In the genomic region with DNA sequence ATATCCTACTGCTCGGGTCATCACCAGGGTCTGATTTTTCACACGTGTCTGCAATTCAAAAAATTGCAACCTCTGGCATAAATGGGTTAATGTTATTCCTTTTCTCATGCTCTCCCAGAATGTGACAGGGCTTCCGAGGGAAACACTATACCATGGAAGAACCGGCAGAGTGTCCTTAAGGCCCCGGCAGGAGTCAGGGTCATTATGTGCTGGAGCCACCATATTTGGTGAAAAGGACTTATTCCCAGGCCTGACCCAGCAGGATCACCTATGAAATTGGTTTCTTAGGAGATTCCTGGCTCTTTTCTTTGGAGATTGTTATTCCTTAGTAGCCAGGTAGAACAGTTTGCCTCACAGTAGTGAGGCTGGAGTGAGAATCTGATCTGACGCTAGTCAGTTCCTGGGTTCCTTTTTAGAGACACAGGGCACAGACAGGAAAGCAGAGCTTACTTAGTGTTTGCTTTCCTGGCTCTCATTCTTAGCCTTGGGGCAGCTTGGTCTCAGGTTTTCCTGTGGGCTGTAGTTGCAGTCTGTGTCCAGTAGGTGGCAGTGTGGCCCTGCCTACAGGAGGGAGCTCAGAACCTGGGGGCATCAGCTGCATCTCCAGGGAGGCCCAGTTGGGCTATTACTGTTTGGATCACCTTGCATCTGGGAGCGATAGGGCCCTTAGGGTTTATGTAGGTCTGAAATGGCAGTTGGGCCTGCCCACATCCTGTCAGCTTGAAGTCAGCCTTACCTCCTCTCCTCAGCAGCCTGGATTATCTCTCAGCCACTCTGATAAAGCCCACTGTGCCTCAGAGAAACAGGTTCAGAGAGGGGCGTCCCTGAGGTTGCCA, we compare ENCODE assay signal across 8 cellular contexts. TPM values are rescaled to one million over a fixed set of nuclear protein-coding genes. Genes with fewer than 3 reads are reported as not detected.
A peak's percentile ranks its signal among the peaks of the same experiment; 100 is the strongest.
DNase-seq lines count a peak whose midpoint lies in the region; ATAC-seq and TF ChIP-seq lines count a peak whose summit lies in the region.

No MANE protein-coding gene starts in this region.

- H3F3A ChIP-seq in GM23338 (replicated peaks; ENCODE audit: low read depth), result peaks cover 45% of the 10 kb centered on the region

- H3K4me3 ChIP-seq in GM23338 (no peak overlapping the region), colonic mucosa (no peak overlapping the region), right lobe of liver (no peak overlapping the region)

- no peak overlapping the region; the same call in 1 of the 2 replicates for H3K27ac Mint-ChIP-seq in GM23338

- H3K9me3 ChIP-seq in colonic mucosa, result no peaks in the 10 kb centered on the region
- no peaks in the 10 kb centered on the region for H3K9me3 ChIP-seq in right lobe of liver

- 36% methylated on average over 6 of the region's 8 CpGs for WGBS in right lobe of liver (ENCODE audit: insufficient coverage, low coverage, low lambda C conversion rate, missing lambda C conversion rate)

- H3K9me2 ChIP-seq in GM23338 (ENCODE audit: insufficient read depth), result no peaks in the 10 kb centered on the region

- no peaks in the 10 kb centered on the region for H3K4me1 ChIP-seq in GM23338 (ENCODE audit: insufficient read depth)
- no peaks in the 10 kb centered on the region for H3K4me1 ChIP-seq in colonic mucosa
- peaks cover 0 to 26% (median 7%) of the 10 kb centered on the region in 4 donors for H3K4me1 ChIP-seq in right lobe of liver

- no peak overlapping the region for H3K4me2 ChIP-seq in GM23338

- peak; percentile 98 to 99 for TF ChIP-seq CTCF in GM23338 (conservative IDR thresholded peaks at IDR 0.05; ENCODE audit: low read depth in 2 of 2)
- TF ChIP-seq CTCF in colonic mucosa (IDR thresholded peaks at IDR 0.05), result peak; percentile 99
- peak; percentile 96 to 100 (median 100) for TF ChIP-seq CTCF in right lobe of liver (IDR thresholded peaks at IDR 0.05)

- H3K27me3 ChIP-seq in GM23338 (ENCODE audit: insufficient read depth) (no peaks in the 10 kb centered on the region), colonic mucosa (no peaks in the 10 kb centered on the region), right lobe of liver (no peaks in the 10 kb centered on the region)

- no peaks in the 10 kb centered on the region for H3K9me3 Mint-ChIP-seq in GM23338

- ATAC-seq in GM23338 (peak; percentile 87), right lobe of liver (peak; percentile 84 to 92 (median 88)), GM18868 (IDR thresholded peaks at IDR 0.05; ENCODE audit: unreplicated experiment) (no peak)

- H3K27ac ChIP-seq in GM23338 (ENCODE audit: low read depth), result peak overlapping the region; percentile 80; the same call in 1 of the 2 replicates
- H3K27ac ChIP-seq in colonic mucosa, result no peak overlapping the region
- peak overlapping the region in 1 of 3 donors; percentile 49 for H3K27ac ChIP-seq in right lobe of liver

- H3K4me3 Mint-ChIP-seq in GM23338, result no peak overlapping the region

- TF ChIP-seq POLR2A in right lobe of liver (IDR thresholded peaks at IDR 0.05), result no peak

- peaks cover 15% of the 10 kb centered on the region for H3K4me1 Mint-ChIP-seq in GM23338

- peaks cover 51% of the 10 kb centered on the region for H3K79me2 ChIP-seq in GM23338 (replicated peaks; ENCODE audit: insufficient read depth)

- H3K36me3 ChIP-seq in GM23338 (ENCODE audit: insufficient read depth) (peaks cover 33% of the 10 kb centered on the region), colonic mucosa (peaks cover 26% of the 10 kb centered on the region), right lobe of liver (peaks cover 6 to 79% (median 28%) of the 10 kb centered on the region in 4 donors)

- H4K20me1 ChIP-seq in GM23338 (replicated peaks; ENCODE audit: insufficient read depth), result peaks cover 46% of the 10 kb centered on the region

- H2AFZ ChIP-seq in GM23338, result no peak overlapping the region

- peaks cover 11% of the 10 kb centered on the region for H3K27me3 Mint-ChIP-seq in GM23338 (ENCODE audit: insufficient read depth, low read depth, poor library complexity)

- DNase-seq in AG20443 (ENCODE audit: low spot score) (peak; percentile 84), GM23338 (ENCODE audit: low spot score) (peak; percentile 85), NCI-H446 treated with DMSO at 0.1 percent for 48 hours (lab: John Stamatoyannopoulos, UW) (peak; percentile 42), colonic mucosa (peak; percentile 76), right lobe of liver (peak in 2 of 3 donors; percentile 60 to 76)
- DNase-seq in activated CD4-positive, alpha-beta T cell treated with anti-CD3 and anti-CD28 coated beads for 24 hours (ENCODE audit: low read depth in 2 of 2), result peak; percentile 56 to 57
- DNase-seq in stimulated activated CD8-positive, alpha-beta memory T cell treated with anti-CD3 and anti-CD28 coated beads, Interleukin-15, amount 100 ng/mL, for 1 hour (ENCODE audit: low read depth), result peak; percentile 57

- intact Hi-C loops in colonic mucosa (cut with DNase I), result loop anchor here (5.0 kb wide), 2 partner anchors 50 to 110 kb away; no protein-coding TSS in a partner anchor
- intact Hi-C loops in right lobe of liver (cut with DNase I), result loop anchor here in 1 of 2 donors (10.0 kb wide), 1 partner anchor 97 kb away; no protein-coding TSS in a partner anchor

- H3K36me3 Mint-ChIP-seq in GM23338 (ENCODE audit: low read depth), result peaks cover 90% of the 10 kb centered on the region

- no peak overlapping the region for H3K9ac ChIP-seq in colonic mucosa (ENCODE audit: low read depth in 2 of 2, low read length in 2 of 2)

TF ChIP-seq in GM23338, 12 proteins besides CTCF, POLR2A, EP300 and RAD21 (continues in another document):
- TF ChIP-seq JUNB (IDR thresholded peaks at IDR 0.05; ENCODE audit: unreplicated experiment), result no peak
- TF ChIP-seq, protein P1, sequence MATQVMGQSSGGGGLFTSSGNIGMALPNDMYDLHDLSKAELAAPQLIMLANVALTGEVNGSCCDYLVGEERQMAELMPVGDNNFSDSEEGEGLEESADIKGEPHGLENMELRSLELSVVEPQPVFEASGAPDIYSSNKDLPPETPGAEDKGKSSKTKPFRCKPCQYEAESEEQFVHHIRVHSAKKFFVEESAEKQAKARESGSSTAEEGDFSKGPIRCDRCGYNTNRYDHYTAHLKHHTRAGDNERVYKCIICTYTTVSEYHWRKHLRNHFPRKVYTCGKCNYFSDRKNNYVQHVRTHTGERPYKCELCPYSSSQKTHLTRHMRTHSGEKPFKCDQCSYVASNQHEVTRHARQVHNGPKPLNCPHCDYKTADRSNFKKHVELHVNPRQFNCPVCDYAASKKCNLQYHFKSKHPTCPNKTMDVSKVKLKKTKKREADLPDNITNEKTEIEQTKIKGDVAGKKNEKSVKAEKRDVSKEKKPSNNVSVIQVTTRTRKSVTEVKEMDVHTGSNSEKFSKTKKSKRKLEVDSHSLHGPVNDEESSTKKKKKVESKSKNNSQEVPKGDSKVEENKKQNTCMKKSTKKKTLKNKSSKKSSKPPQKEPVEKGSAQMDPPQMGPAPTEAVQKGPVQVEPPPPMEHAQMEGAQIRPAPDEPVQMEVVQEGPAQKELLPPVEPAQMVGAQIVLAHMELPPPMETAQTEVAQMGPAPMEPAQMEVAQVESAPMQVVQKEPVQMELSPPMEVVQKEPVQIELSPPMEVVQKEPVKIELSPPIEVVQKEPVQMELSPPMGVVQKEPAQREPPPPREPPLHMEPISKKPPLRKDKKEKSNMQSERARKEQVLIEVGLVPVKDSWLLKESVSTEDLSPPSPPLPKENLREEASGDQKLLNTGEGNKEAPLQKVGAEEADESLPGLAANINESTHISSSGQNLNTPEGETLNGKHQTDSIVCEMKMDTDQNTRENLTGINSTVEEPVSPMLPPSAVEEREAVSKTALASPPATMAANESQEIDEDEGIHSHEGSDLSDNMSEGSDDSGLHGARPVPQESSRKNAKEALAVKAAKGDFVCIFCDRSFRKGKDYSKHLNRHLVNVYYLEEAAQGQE (IDR thresholded peaks at IDR 0.05; ENCODE audit: unreplicated experiment), result no peak

RNA-seq across cellular contexts. Expression of a gene that starts 12.4 kb away (rescaled TPM):
- 349 and 361 TPM in 2 replicates for total RNA-seq in GM23338 (2014; rRNA removed; shearing (Covaris generic))
- polyA plus RNA-seq in GM23338 (2016; fragmentation: Nextera tagmentation; extraction: Ambion mirVana), result 229 and 243 TPM in 2 replicates
- total RNA-seq in colonic mucosa, result 100 to 1,000 TPM; 124 to 204 TPM
- total RNA-seq in right lobe of liver, result 100 to 1,000 TPM in 5 of 6 experiments, 10 to 100 TPM in 1; 80.8 to 187 (median 123) TPM

RNA-seq across cellular contexts. Expression of a gene that starts 16.5 kb away (rescaled TPM):
- total RNA-seq in GM23338 (2014; rRNA removed; shearing (Covaris generic)), result 1.2 and 7.8 TPM in 2 replicates
- polyA plus RNA-seq in GM23338 (2016; fragmentation: Nextera tagmentation; extraction: Ambion mirVana), result 8.6 and 10.5 TPM in 2 replicates
- total RNA-seq in colonic mucosa, result 10 to 100 TPM; 11.8 to 14.6 TPM
- total RNA-seq in right lobe of liver, result 1 to 10 TPM; 1.5 to 4.3 (median 2.4) TPM

RNA-seq across cellular contexts. Expression of a gene that starts 21.3 kb away (rescaled TPM):
- 2.6 and 8.1 TPM in 2 replicates for total RNA-seq in GM23338 (2014; rRNA removed; shearing (Covaris generic))
- polyA plus RNA-seq in GM23338 (2016; fragmentation: Nextera tagmentation; extraction: Ambion mirVana), result 8.0 and 9.1 TPM in 2 replicates
- 1 to 10 TPM; 3.5 to 4.8 TPM for total RNA-seq in colonic mucosa
- 1 to 10 TPM in 5 of 6 experiments, under 1 TPM in 1; 0.73 to 8.1 (median 1.5) TPM for total RNA-seq in right lobe of liver

RNA-seq across cellular contexts. Expression of a gene that starts 21.7 kb away (rescaled TPM):
- 22.6 and 29.7 TPM in 2 replicates for total RNA-seq in GM23338 (2014; rRNA removed; shearing (Covaris generic))
- 21.3 and 25.4 TPM in 2 replicates for polyA plus RNA-seq in GM23338 (2016; fragmentation: Nextera tagmentation; extraction: Ambion mirVana)
- total RNA-seq in colonic mucosa, result 10 to 100 TPM; 27.5 to 36.3 TPM
- 1 to 10 TPM; 1.8 to 6.6 (median 3.1) TPM for total RNA-seq in right lobe of liver

RNA-seq across cellular contexts. Expression of a gene that starts 25.2 kb away (rescaled TPM):
- not detected in 2 replicates for total RNA-seq in GM23338 (2014; rRNA removed; shearing (Covaris generic))
- 0.08 and 0.14 TPM in 2 replicates for polyA plus RNA-seq in GM23338 (2016; fragmentation: Nextera tagmentation; extraction: Ambion mirVana)
- not detected for total RNA-seq in colonic mucosa
- total RNA-seq in right lobe of liver, result not detected
